8 cellular contexts compared by ENCODE assay signal in the genomic region with DNA sequence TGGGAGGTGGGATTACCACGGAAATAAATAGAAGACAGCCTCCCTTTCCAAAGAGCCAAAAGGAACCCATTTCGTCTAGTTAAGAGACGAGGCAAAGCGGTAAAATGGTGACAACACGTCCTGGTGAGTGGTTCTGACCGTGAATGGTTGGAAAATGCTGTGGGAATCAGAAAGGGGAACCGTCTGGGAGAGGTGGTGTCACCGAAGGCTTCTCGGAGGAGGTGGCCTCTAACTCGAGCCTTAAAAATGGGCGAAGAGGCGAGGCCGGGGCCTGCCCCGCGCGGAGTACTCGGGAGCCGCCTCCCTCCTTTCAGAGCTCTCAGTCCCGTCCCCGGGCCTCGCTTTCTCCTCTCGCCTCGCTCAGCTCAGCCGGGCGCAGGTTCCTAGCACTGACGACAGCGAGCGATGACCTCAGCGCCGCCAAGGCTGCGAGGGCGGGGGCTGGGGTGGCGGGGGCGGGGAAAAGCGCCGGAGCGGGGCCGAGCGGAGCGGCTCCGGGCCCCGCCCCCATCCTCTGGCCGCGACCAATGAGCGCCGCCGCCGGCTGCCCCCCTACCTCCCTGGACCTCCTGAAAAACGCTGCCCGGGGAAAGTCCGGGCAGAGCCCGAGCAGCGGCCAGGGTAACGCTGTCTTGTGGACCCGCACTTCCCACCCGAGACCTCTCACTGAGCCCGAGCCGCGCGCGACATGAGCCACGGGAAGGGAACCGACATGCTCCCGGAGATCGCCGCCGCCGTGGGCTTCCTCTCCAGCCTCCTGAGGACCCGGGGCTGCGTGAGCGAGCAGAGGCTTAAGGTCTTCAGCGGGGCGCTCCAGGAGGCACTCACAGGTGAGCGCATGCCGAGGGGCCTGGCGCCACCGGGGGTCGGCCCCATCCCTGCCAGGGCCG. TPM values are rescaled to one million over a fixed set of nuclear protein-coding genes. Genes with fewer than 3 reads are reported as not detected.
DNase-seq lines count a peak whose midpoint lies in the region; ATAC-seq, FAIRE-seq and TF ChIP-seq lines count a peak whose summit lies in the region.

BTG2 (plus strand) TSS at position 601 of the 890 bp plus-strand sequence; CDS start at position 689, 88 bp downstream.

- H3K27me3 ChIP-seq in right atrium auricular region, result no peaks in the 10 kb centered on the region

- H3K27me3 Mint-ChIP-seq in T-helper 2 cell treated with Interferon-gamma antibody and Interleukin-4, amounts not matched to agents 5 μg/mL and 100 μg/mL, for 36 hours (ENCODE audit: low read depth), result no peaks in the 10 kb centered on the region

- peak; percentile 82 for DNase-seq in NCI-H187 treated with DMSO at 0.1 percent for 48 hours (lab: John Stamatoyannopoulos, UW)
- peak; percentile 87 for DNase-seq in T-helper 2 cell treated with Interferon-gamma antibody and Interleukin-4, amounts not matched to agents 5 μg/mL and 100 μg/mL, for 36 hours (ENCODE audit: low spot score)
- DNase-seq in anterior cingulate cortex (lab: John Stamatoyannopoulos, UW), result peak; percentile 54 to 100 (median 92)
- peak; percentile 96 for DNase-seq in right atrium auricular region (ENCODE audit: low spot score)
- DNase-seq in pulmonary artery endothelial cell (ENCODE audit: low read depth, low spot score), result peak; percentile 60
- peak; percentile 98 for DNase-seq in urothelium cell line (ENCODE audit: low spot score)

- H3K27ac ChIP-seq in right atrium auricular region, result peak within 1 kb of the TSS; percentile 100

- peak; percentile 100 for TF ChIP-seq POLR2A in GM18505 (IDR thresholded peaks at IDR 0.05; ENCODE audit: borderline replicate concordance, extremely low read depth, insufficient read depth, insufficient read length)

- peak within 1 kb of the TSS; percentile 95 for H3K4me3 Mint-ChIP-seq in T-helper 2 cell treated with Interferon-gamma antibody and Interleukin-4, amounts not matched to agents 5 μg/mL and 100 μg/mL, for 36 hours

- H3K36me3 ChIP-seq in right atrium auricular region, result peaks cover 33% of the 10 kb centered on the region

- peaks cover 0 to 42% of the 10 kb centered on the region in 2 donors for H3K4me1 ChIP-seq in right atrium auricular region

- H3K9me3 Mint-ChIP-seq in T-helper 2 cell treated with Interferon-gamma antibody and Interleukin-4, amounts not matched to agents 5 μg/mL and 100 μg/mL, for 36 hours, result no peaks in the 10 kb centered on the region

- H3K36me3 Mint-ChIP-seq in T-helper 2 cell treated with Interferon-gamma antibody and Interleukin-4, amounts not matched to agents 5 μg/mL and 100 μg/mL, for 36 hours (ENCODE audit: low read depth), result peaks cover 42% of the 10 kb centered on the region

- H3K27ac Mint-ChIP-seq in T-helper 2 cell treated with Interferon-gamma antibody and Interleukin-4, amounts not matched to agents 5 μg/mL and 100 μg/mL, for 36 hours, result peak within 1 kb of the TSS; percentile 93

- ATAC-seq in GM18505 (IDR thresholded peaks at IDR 0.05; ENCODE audit: unreplicated experiment) (peak; percentile 67), HG02943 (IDR thresholded peaks at IDR 0.05; ENCODE audit: low read depth, unreplicated experiment) (peak; percentile 73)

- peaks cover 65% of the 10 kb centered on the region for H3K4me1 Mint-ChIP-seq in T-helper 2 cell treated with Interferon-gamma antibody and Interleukin-4, amounts not matched to agents 5 μg/mL and 100 μg/mL, for 36 hours (ENCODE audit: low read depth)

- FAIRE-seq in urothelium cell line (lab: Jason Lieb, UNC), result no peak

- H3K4me3 ChIP-seq in right atrium auricular region, result peak within 1 kb of the TSS; percentile 95 to 97

- no peak for TF ChIP-seq CTCF in right atrium auricular region (IDR thresholded peaks at IDR 0.05)

- no peaks in the 10 kb centered on the region for H3K9me3 ChIP-seq in right atrium auricular region

RNA-seq across cellular contexts. Expression of gene BTG2, which starts in this region (rescaled TPM):
- 100 to 1,000 TPM; 132 to 254 TPM for total RNA-seq in right atrium auricular region
- total RNA-seq in pulmonary artery endothelial cell, result 39.5 and 51.9 TPM in 2 replicates

Comparison
In these comparisons a context has a peak if more than half of its experiments do, and no peak if none do; other contexts are left out.
1. Peak in every context shown above with its lines: DNase-seq, ATAC-seq, H3K4me3 ChIP-seq and H3K27ac ChIP-seq.